Comparison of ENCODE assay signal across 19 cellular contexts in the genomic region with DNA sequence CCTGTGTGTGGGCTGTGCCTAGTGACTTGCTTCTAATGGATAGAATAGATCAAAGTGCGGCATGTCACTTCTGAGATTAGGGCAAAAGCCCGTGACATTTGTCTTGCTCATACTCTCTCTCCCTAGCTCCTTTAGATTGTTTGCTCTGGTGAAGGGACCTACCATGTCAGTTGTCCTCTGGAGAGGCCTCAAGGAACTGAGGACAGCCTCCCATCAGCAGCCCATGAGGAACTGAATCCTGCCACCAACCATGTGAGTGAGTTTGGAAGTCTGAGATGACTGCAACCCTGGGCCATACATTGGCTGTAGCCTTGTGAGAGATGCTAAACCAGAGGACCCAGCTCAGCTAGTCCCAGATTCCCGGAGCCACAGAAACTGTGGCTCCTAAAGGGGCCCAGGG.
DNase-seq lines count a peak whose midpoint lies in the region; TF ChIP-seq lines count a peak whose summit lies in the region.
"Had no signal": no experiment of that assay in that cellular context is flagged by ENCODE, and none has a peak within 500 bp of the region (broad histone marks: within the 10 kb centered on the region; RNA-seq: fewer than 3 reads in every experiment).

No MANE protein-coding gene starts in this region.

- H3K36me3 Mint-ChIP-seq in H9 (ENCODE audit: insufficient read depth in 1 of 3, low read depth in 3 of 3), result no peaks in the 10 kb centered on the region
- peaks cover 0 to 2% of the 10 kb centered on the region in 2 donors for H3K36me3 Mint-ChIP-seq in CD4-positive, alpha-beta memory T cell
- H3K36me3 Mint-ChIP-seq: IgD-negative memory B cell had no signal

- H2BK5ac ChIP-seq in H9 (ENCODE audit: insufficient read length, low read length), result no peak overlapping the region

- no peak overlapping the region for H4K8ac ChIP-seq in H9 (replicated peaks; ENCODE audit: insufficient read length, low read depth, low read length)

- H3K4me2 ChIP-seq in H9 (ENCODE audit: insufficient read depth, insufficient read length, low read length), result no peak overlapping the region
- H3K4me2 ChIP-seq: BLaER1 treated with 17β-estradiol and CSF1 and Interleukin-3, amounts not matched to agents 10 nM and 100 nM had no signal

- no CpG with 5 or more reads among the region's 3 CpGs for WGBS in H9 (ENCODE audit: extremely low coverage, insufficient read length, low lambda C conversion rate)
- WGBS in sigmoid colon, 2 donors, result 86 to 89% methylated on average over 3 of the region's 3 CpGs

- H3K9me3 Mint-ChIP-seq in H9, result no peaks in the 10 kb centered on the region
- peaks cover 0 to 3% (median 0%) of the 10 kb centered on the region in 8 donors for H3K9me3 Mint-ChIP-seq in CD4-positive, alpha-beta memory T cell
- H3K9me3 Mint-ChIP-seq: CD8-positive, alpha-beta memory T cell; IgD-negative memory B cell had no signal

- no peak overlapping the region for H4K91ac ChIP-seq in H9 (ENCODE audit: insufficient read length, low read depth, low read length)

- no peak for TF ChIP-seq CTCF in GM12865 (IDR thresholded peaks at IDR 0.05; ENCODE audit: insufficient read depth, low read depth, low read length, missing control alignments)
- TF ChIP-seq CTCF in H9 (conservative IDR thresholded peaks at IDR 0.05), result no peak
- TF ChIP-seq CTCF in sigmoid colon (IDR thresholded peaks at IDR 0.05), result no peak

- no peak overlapping the region for H3K56ac ChIP-seq in H9 (ENCODE audit: insufficient read length, low read depth, low read length)

- H3K18ac ChIP-seq in H9 (ENCODE audit: insufficient read length, low read depth, low read length), result no peak overlapping the region

- TF ChIP-seq EP300 in sigmoid colon (IDR thresholded peaks at IDR 0.05), result no peak

- H3K27ac ChIP-seq in H9 (ENCODE audit: insufficient read length, low read depth, low read length) (no peak overlapping the region), sigmoid colon (no peak overlapping the region)
- H3K27ac ChIP-seq in CD4-positive, alpha-beta memory T cell (ENCODE audit: low read depth, low read length), result no peak overlapping the region
- H3K27ac ChIP-seq: BLaER1 treated with 17β-estradiol and CSF1 and Interleukin-3, amounts not matched to agents 10 nM and 100 nM; GM23248; HL-60 had no signal

- no peaks in the 10 kb centered on the region for H4K20me1 ChIP-seq in H9 (ENCODE audit: control insufficient read depth, insufficient read depth, insufficient read length)
- H4K20me1 ChIP-seq: BLaER1 treated with 17β-estradiol and CSF1 and Interleukin-3, amounts not matched to agents 10 nM and 100 nM had no signal

- no peak overlapping the region for H2BK12ac ChIP-seq in H9 (ENCODE audit: insufficient read length, low read depth, low read length)

- H3K4me3 ChIP-seq in GM12865 (ENCODE audit: low read depth, low read length) (no peak overlapping the region), sigmoid colon (no peak overlapping the region)
- H3K4me3 ChIP-seq in CD4-positive, alpha-beta memory T cell (ENCODE audit: low read length in 2 of 2), result no peak overlapping the region
- H3K4me3 ChIP-seq: BLaER1 treated with 17β-estradiol and CSF1 and Interleukin-3, amounts not matched to agents 10 nM and 100 nM; GM23248 had no signal

- H3K79me2 ChIP-seq in H9 (ENCODE audit: insufficient read depth, low read length), result no peaks in the 10 kb centered on the region

- H3K14ac ChIP-seq in H9 (ENCODE audit: insufficient read depth, low read length), result no peak overlapping the region

- no peak overlapping the region for H2BK20ac ChIP-seq in H9 (ENCODE audit: low read depth, low read length, poor library complexity, severe bottlenecking)

- H3K27me3 ChIP-seq in H9 (ENCODE audit: insufficient read depth, low read length), result no peaks in the 10 kb centered on the region
- no peaks in the 10 kb centered on the region for H3K27me3 ChIP-seq in sigmoid colon
- H3K27me3 ChIP-seq in CD4-positive, alpha-beta memory T cell (ENCODE audit: insufficient read depth, low read length), result no peaks in the 10 kb centered on the region
- H3K27me3 ChIP-seq: BLaER1 treated with 17β-estradiol and CSF1 and Interleukin-3, amounts not matched to agents 10 nM and 100 nM had no signal

- H2BK15ac ChIP-seq in H9 (ENCODE audit: low read depth, low read length), result no peak overlapping the region

- H3K4me1 ChIP-seq in H9 (ENCODE audit: insufficient read depth, low read length) (no peaks in the 10 kb centered on the region), sigmoid colon (no peaks in the 10 kb centered on the region)
- no peaks in the 10 kb centered on the region for H3K4me1 ChIP-seq in CD4-positive, alpha-beta memory T cell (ENCODE audit: insufficient read depth, low read length)

- no peak overlapping the region for H3K4ac ChIP-seq in H9 (ENCODE audit: low read depth, low read length)

- intact Hi-C loops in sigmoid colon (cut with DNase I), result no loop called here
- intact Hi-C loops in CD4-positive, alpha-beta memory T cell (cut with micrococcal nuclease), result no loop called here

- H3K36me3 ChIP-seq in sigmoid colon, result no peaks in the 10 kb centered on the region
- H3K36me3 ChIP-seq in CD4-positive, alpha-beta memory T cell (ENCODE audit: insufficient read depth, low read length), result no peaks in the 10 kb centered on the region
- H3K36me3 ChIP-seq: BLaER1 treated with 17β-estradiol and CSF1 and Interleukin-3, amounts not matched to agents 10 nM and 100 nM had no signal

- DNase-seq in GM12865 (ENCODE audit: low read depth) (peak; percentile 12), H9 (peak; percentile 5), ecto neural progenitor cell (ENCODE audit: low spot score) (peak; percentile 21), sigmoid colon (peak; percentile 45), HT-29 (ENCODE audit: low spot score) (no peak), iPS-NIHi11 (ENCODE audit: low spot score) (no peak)
- DNase-seq in CD4-positive, alpha-beta memory T cell, result no peak
- DNase-seq: CD8-positive, alpha-beta memory T cell; COR-L47; DMS 273 treated with DMSO at 0.1 percent for 48 hours; DMS53; GDM1; GM23248; HCEC 1CT; KBM-7 had no signal

- peaks cover 4 to 5% of the 10 kb centered on the region in 2 experiments; a peak in 1 of 4 replicates for H3K4me1 Mint-ChIP-seq in H9
- H3K4me1 Mint-ChIP-seq in CD4-positive, alpha-beta memory T cell, result no peaks in the 10 kb centered on the region
- H3K4me1 Mint-ChIP-seq: B cell; CD8-positive, alpha-beta memory T cell; IgD-negative memory B cell had no signal

- H3K9ac ChIP-seq in H9 (ENCODE audit: extremely low read depth, insufficient read length, low read length), result no peak overlapping the region
- H3K9ac ChIP-seq: BLaER1 treated with 17β-estradiol and CSF1 and Interleukin-3, amounts not matched to agents 10 nM and 100 nM; GM23248 had no signal

- H3T11ph ChIP-seq in H9 (ENCODE audit: low read length), result no peak overlapping the region

- no peak overlapping the region for H3K4me3 Mint-ChIP-seq in H9
- H3K4me3 Mint-ChIP-seq in CD4-positive, alpha-beta memory T cell, result no peak overlapping the region
- H3K4me3 Mint-ChIP-seq: B cell; CD8-positive, alpha-beta memory T cell; IgD-negative memory B cell had no signal

- CTCF ChIA-PET in CD4-positive, alpha-beta memory T cell (lab: Charles Lee; ENCODE audit: partially characterized antibody), result no interaction called here

- no peak overlapping the region for H2BK120ac ChIP-seq in H9 (ENCODE audit: low read depth, low read length, poor library complexity, severe bottlenecking)

- no peaks in the 10 kb centered on the region for H3K79me1 ChIP-seq in H9 (ENCODE audit: insufficient read depth, low read depth, low read length, poor library complexity, severe bottlenecking)

- no peaks in the 10 kb centered on the region for H3K23me2 ChIP-seq in H9 (ENCODE audit: insufficient read length, low read depth, low read length, poor library complexity, severe bottlenecking)

- H2AFZ ChIP-seq in H9 (ENCODE audit: low read length), result no peak overlapping the region
- H2AFZ ChIP-seq: GM23248 had no signal

- no peak overlapping the region for H2AK5ac ChIP-seq in H9 (ENCODE audit: insufficient read length, low read length)

- no peak overlapping the region for H4K5ac ChIP-seq in H9 (ENCODE audit: insufficient read length, low read depth, low read length)

- H3K23ac ChIP-seq in H9 (ENCODE audit: insufficient read length, low read depth, low read length), result no peak overlapping the region

- POLR2A ChIA-PET in CD4-positive, alpha-beta memory T cell (lab: Charles Lee; ENCODE audit: partially characterized antibody), result no interaction called here

- peaks cover 28% of the 10 kb centered on the region for H3K27me3 Mint-ChIP-seq in H9 (ENCODE audit: low read depth)
- peaks cover 4 to 8% of the 10 kb centered on the region in 2 donors for H3K27me3 Mint-ChIP-seq in CD4-positive, alpha-beta memory T cell

- TF ChIP-seq POLR2A in sigmoid colon (IDR thresholded peaks at IDR 0.05), result no peak

- no peaks in the 10 kb centered on the region for H3K9me3 ChIP-seq in H9 (ENCODE audit: control insufficient read depth, low read depth, low read length)
- no peaks in the 10 kb centered on the region for H3K9me3 ChIP-seq in sigmoid colon
- no peaks in the 10 kb centered on the region for H3K9me3 ChIP-seq in CD4-positive, alpha-beta memory T cell (ENCODE audit: control insufficient read depth in 1 of 2, low read length in 2 of 2)

- H3K27ac Mint-ChIP-seq in H9, result no peak overlapping the region
- H3K27ac Mint-ChIP-seq in CD4-positive, alpha-beta memory T cell, result no peak overlapping the region
- H3K27ac Mint-ChIP-seq: B cell; CD8-positive, alpha-beta memory T cell; IgD-negative memory B cell had no signal

Comparison
In these comparisons a context has a peak if more than half of its experiments do, and no peak if none do; other contexts are left out.
1. DNase-seq: peak in GM12865 (single experiment), H9 (single experiment), ecto neural progenitor cell (single experiment) and sigmoid colon (single experiment); none in HT-29 (single experiment), iPS-NIHi11 (single experiment) and CD4-positive, alpha-beta memory T cell (0 of 5).